10 cellular contexts compared by ENCODE assay signal in the genomic region with DNA sequence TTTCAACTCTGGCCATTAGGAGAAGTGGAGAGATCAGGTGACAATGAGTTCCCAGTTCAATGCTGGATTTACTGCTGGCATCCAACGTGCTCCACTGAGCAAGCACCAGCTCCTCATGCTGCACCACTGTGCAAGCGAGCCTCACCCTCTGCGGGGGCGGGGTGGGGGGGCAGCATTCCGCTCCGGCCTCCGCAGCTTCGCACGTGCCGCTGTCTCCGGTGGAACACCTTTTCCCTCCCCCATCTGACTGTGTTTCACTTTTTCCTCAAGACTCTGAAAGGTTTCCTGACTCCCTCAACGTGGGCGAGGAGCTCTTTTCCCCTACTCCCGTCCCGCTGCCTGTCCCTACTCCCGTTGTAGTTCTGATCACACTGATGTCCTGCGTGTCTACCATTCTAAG. TPM values are rescaled to one million over a fixed set of nuclear protein-coding genes. Genes with fewer than 3 reads are reported as not detected.
DNase-seq lines count a peak whose midpoint lies in the region; ATAC-seq and TF ChIP-seq lines count a peak whose summit lies in the region.
"Had no signal": no experiment of that assay in that cellular context is flagged by ENCODE, and none has a peak within 500 bp of the region (broad histone marks: within the 10 kb centered on the region; RNA-seq: fewer than 3 reads in every experiment).

No MANE protein-coding gene starts in this region.

- H3K36me3 ChIP-seq in SJCRH30 = no peaks in the 10 kb centered on the region

- H3K27ac ChIP-seq in SJCRH30 = no peak overlapping the region

- peaks cover 10% of the 10 kb centered on the region for H3K27me3 Mint-ChIP-seq in activated naive CD8-positive, alpha-beta T cell
- peaks cover 47% of the 10 kb centered on the region for H3K27me3 Mint-ChIP-seq in stimulated activated naive CD8-positive, alpha-beta T cell treated with anti-CD3 and anti-CD28 coated beads, Interleukin-15, amount 100 ng/mL, for 72 hours

- H3K9me3 Mint-ChIP-seq in activated naive CD8-positive, alpha-beta T cell (ENCODE audit: low read depth) = no peaks in the 10 kb centered on the region
- no peaks in the 10 kb centered on the region for H3K9me3 Mint-ChIP-seq in stimulated activated naive CD8-positive, alpha-beta T cell treated with anti-CD3 and anti-CD28 coated beads, Interleukin-15, amount 100 ng/mL, for 72 hours

- no peaks in the 10 kb centered on the region for H3K36me3 Mint-ChIP-seq in activated naive CD8-positive, alpha-beta T cell

- ATAC-seq in stimulated activated naive CD8-positive, alpha-beta T cell treated with anti-CD3 and anti-CD28 coated beads, Interleukin-15, amount 100 ng/mL, for 72 hours = no peak
- no peak for ATAC-seq in GM21529 (IDR thresholded peaks at IDR 0.05; ENCODE audit: unreplicated experiment)

- H3K9me3 ChIP-seq in SJCRH30 (replicated peaks) = no peaks in the 10 kb centered on the region

- DNase-seq in NCI-H2107 treated with DMSO at 0.1 percent for 48 hours (lab: John Stamatoyannopoulos, UW; ENCODE audit: unreplicated experiment) (peak; percentile 23), NCI-H2107 (lab: John Stamatoyannopoulos, UW) (no peak), iPS-NIHi11 (ENCODE audit: low spot score) (peak; percentile 41), lower leg skin (ENCODE audit: low spot score in 2 of 2) (no peak), SJCRH30 (no peak)
- DNase-seq in stimulated activated naive CD8-positive, alpha-beta T cell treated with anti-CD3 and anti-CD28 coated beads, Interleukin-15, amount 100 ng/mL, for 72 hours = no peak
- DNase-seq: ACHN had no signal

- peaks cover 16% of the 10 kb centered on the region; the same call in 1 of the 2 replicates for H3K4me1 ChIP-seq in SJCRH30

- whole genome bisulfite sequencing in lower leg skin, 2 donors = 7 to 15% methylated on average over 17 of the region's 17 CpGs

- H3K4me1 Mint-ChIP-seq in activated naive CD8-positive, alpha-beta T cell (ENCODE audit: low read depth) = peaks cover 13% of the 10 kb centered on the region
- peaks cover 18% of the 10 kb centered on the region for H3K4me1 Mint-ChIP-seq in stimulated activated naive CD8-positive, alpha-beta T cell treated with anti-CD3 and anti-CD28 coated beads, Interleukin-15, amount 100 ng/mL, for 72 hours

- TF ChIP-seq CTCF in lower leg skin (IDR thresholded peaks at IDR 0.05) = no peak

- intact Hi-C loops in lower leg skin (cut with DNase I; ENCODE audit: low total_unique reads) = no loop called here

- peak overlapping the region; percentile 79 for H3K4me3 Mint-ChIP-seq in activated naive CD8-positive, alpha-beta T cell
- H3K4me3 Mint-ChIP-seq in stimulated activated naive CD8-positive, alpha-beta T cell treated with anti-CD3 and anti-CD28 coated beads, Interleukin-15, amount 100 ng/mL, for 72 hours = peak overlapping the region; percentile 86 to 93

- no peak overlapping the region for H3K4me3 ChIP-seq in lower leg skin (ENCODE audit: low read depth, poor library complexity, severe bottlenecking)
- H3K4me3 ChIP-seq in SJCRH30 = no peak overlapping the region

- H3K27ac Mint-ChIP-seq in activated naive CD8-positive, alpha-beta T cell = no peak overlapping the region
- peak overlapping the region in 1 of 2 donors; percentile 95 for H3K27ac Mint-ChIP-seq in stimulated activated naive CD8-positive, alpha-beta T cell treated with anti-CD3 and anti-CD28 coated beads, Interleukin-15, amount 100 ng/mL, for 72 hours

- TF ChIP-seq POLR2A in lower leg skin (IDR thresholded peaks at IDR 0.05) = no peak

- H3K27me3 ChIP-seq in SJCRH30 = no peaks in the 10 kb centered on the region

RNA-seq across cellular contexts. Expression of a gene that starts 0.8 kb away (rescaled TPM):
- total RNA-seq in lower leg skin = 100 to 1,000 TPM in 1 of 4 donors, 10 to 100 TPM in 3; 74.6 to 109 (median 87.8) TPM
- not detected in 2 replicates for total RNA-seq in SJCRH30 (2014; rRNA removed; shearing (Covaris generic))

RNA-seq across cellular contexts. Expression of a gene that starts 32.9 kb away (rescaled TPM):
- 1 to 10 TPM in 1 of 4 donors, under 1 TPM in 3; 0.08 to 1.7 (median 0.41) TPM for total RNA-seq in lower leg skin
- total RNA-seq in SJCRH30 (2014; rRNA removed; shearing (Covaris generic)) = 0.06 and 0.13 TPM in 2 replicates
- total RNA-seq: pulmonary artery endothelial cell had no signal

Comparison
In these comparisons a context has a peak if more than half of its experiments do, and no peak if none do; other contexts are left out.
1. DNase-seq: peak in NCI-H2107 treated with DMSO at 0.1 percent for 48 hours (single experiment) and iPS-NIHi11 (single experiment); none in NCI-H2107 (single experiment), stimulated activated naive CD8-positive, alpha-beta T cell treated with anti-CD3 and anti-CD28 coated beads, Interleukin-15, amount 100 ng/mL, for 72 hours (0 of 2), lower leg skin (0 of 2) and SJCRH30 (0 of 2).
2. RNA of a gene that starts 0.8 kb away (total RNA-seq): 74.6 to 109 TPM in lower leg skin; not detected in SJCRH30; every median in the first group is over 10 times any median in the second.